Comparison of ENCODE assay signal across 8 cellular contexts in the genomic region with DNA sequence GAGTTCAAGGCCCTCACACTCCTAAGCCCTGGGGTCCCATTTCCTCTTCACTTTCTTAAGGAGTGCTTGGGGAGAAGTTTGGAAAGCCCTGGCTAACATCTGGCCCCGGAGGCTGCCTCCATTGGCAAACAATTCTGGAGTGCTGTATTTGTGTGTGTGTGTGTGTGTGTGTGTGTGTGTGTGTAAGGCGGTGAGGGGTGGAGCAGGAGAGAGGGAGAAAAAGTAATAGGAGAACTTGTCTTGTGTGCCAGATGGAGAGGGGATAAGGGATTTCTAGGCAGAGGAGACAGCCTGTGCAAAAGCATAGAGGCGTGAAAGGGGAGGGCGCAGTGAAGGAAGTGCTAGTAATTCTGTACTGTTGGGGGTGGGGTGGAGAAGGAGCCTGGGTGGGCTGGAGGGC. TPM values are rescaled to one million over a fixed set of nuclear protein-coding genes. Genes with fewer than 3 reads are reported as not detected.
DNase-seq lines count a peak whose midpoint lies in the region; ATAC-seq and TF ChIP-seq lines count a peak whose summit lies in the region.

No MANE protein-coding gene starts in this region.

- TF ChIP-seq EP300 in ovary (IDR thresholded peaks at IDR 0.05), result no peak

- TF ChIP-seq CTCF in ovary (IDR thresholded peaks at IDR 0.05), result no peak

- peak overlapping the region in 1 of 2 donors; percentile 16 for H3K27ac ChIP-seq in ovary

- no peak for TF ChIP-seq POLR2A in ovary (IDR thresholded peaks at IDR 0.05)

- H3K9me3 ChIP-seq in endocrine pancreas (ENCODE audit: control insufficient read depth, low read length) (no peaks in the 10 kb centered on the region), ovary (no peaks in the 10 kb centered on the region)

- intact Hi-C loops in ovary (cut with DNase I), result loop anchor here in 1 of 4 donors (5.0 kb wide), 1 partner anchor 50 kb away; no protein-coding TSS in a partner anchor

- H3K4me3 ChIP-seq in endocrine pancreas (ENCODE audit: control insufficient read depth, insufficient read depth, low read length) (peak overlapping the region; percentile 45), ovary (peak overlapping the region; percentile 54)

- H3K9ac ChIP-seq in endocrine pancreas (ENCODE audit: control insufficient read depth, insufficient read depth, low read length), result no peak overlapping the region

- H3K27me3 ChIP-seq in endocrine pancreas (ENCODE audit: control insufficient read depth, insufficient read depth, low read length) (no peaks in the 10 kb centered on the region), ovary (no peaks in the 10 kb centered on the region)

- 18 to 29% (median 26%) methylated on average over 4 of the region's 4 CpGs for WGBS in ovary, 3 donors

- DNase-seq in NCI-H146 (lab: John Stamatoyannopoulos, UW) (peak; percentile 10), NCI-H146 treated with DMSO at 0.1 percent for 48 hours (lab: John Stamatoyannopoulos, UW; ENCODE audit: unreplicated experiment) (no peak), NCI-H82 treated with DMSO at 0.1 percent for 48 hours (lab: John Stamatoyannopoulos, UW; ENCODE audit: unreplicated experiment) (peak; percentile 99), ovary (peak; percentile 47 to 59 (median 56))
- DNase-seq in stimulated activated CD4-positive, alpha-beta T cell treated with anti-CD3 and anti-CD28 coated beads, Interleukin-4, amount 100 ng/mL, for 1 hour, result no peak
- no peak for DNase-seq in central memory CD4-positive, alpha-beta T cell

- ATAC-seq in HG02938 (IDR thresholded peaks at IDR 0.05; ENCODE audit: unreplicated experiment), result no peak

- H3K36me3 ChIP-seq in endocrine pancreas (ENCODE audit: control insufficient read depth, insufficient read depth, low read length) (no peaks in the 10 kb centered on the region), ovary (no peaks in the 10 kb centered on the region)

- no peaks in the 10 kb centered on the region for H3K4me1 ChIP-seq in endocrine pancreas (ENCODE audit: control insufficient read depth, insufficient read depth, low read length)
- H3K4me1 ChIP-seq in ovary (ENCODE audit: insufficient read depth), result peaks cover 6% of the 10 kb centered on the region

RNA-seq across cellular contexts. Expression of a gene that starts 0.6 kb away (rescaled TPM):
- 10 to 100 TPM in 1 of 7 donors, 1 to 10 TPM in 6; 3.3 to 11.4 (median 7.0) TPM for total RNA-seq in ovary
- 1 to 10 TPM; 4.3 to 4.6 TPM for polyA plus RNA-seq in ovary

Comparison
In these comparisons a context has a peak if more than half of its experiments do, and no peak if none do; other contexts are left out.
1. DNase-seq: peak in NCI-H146 (single experiment), NCI-H82 treated with DMSO at 0.1 percent for 48 hours (single experiment) and ovary (5 of 5); none in NCI-H146 treated with DMSO at 0.1 percent for 48 hours (single experiment), stimulated activated CD4-positive, alpha-beta T cell treated with anti-CD3 and anti-CD28 coated beads, Interleukin-4, amount 100 ng/mL, for 1 hour (single experiment) and central memory CD4-positive, alpha-beta T cell (single experiment).